In the genomic region with DNA sequence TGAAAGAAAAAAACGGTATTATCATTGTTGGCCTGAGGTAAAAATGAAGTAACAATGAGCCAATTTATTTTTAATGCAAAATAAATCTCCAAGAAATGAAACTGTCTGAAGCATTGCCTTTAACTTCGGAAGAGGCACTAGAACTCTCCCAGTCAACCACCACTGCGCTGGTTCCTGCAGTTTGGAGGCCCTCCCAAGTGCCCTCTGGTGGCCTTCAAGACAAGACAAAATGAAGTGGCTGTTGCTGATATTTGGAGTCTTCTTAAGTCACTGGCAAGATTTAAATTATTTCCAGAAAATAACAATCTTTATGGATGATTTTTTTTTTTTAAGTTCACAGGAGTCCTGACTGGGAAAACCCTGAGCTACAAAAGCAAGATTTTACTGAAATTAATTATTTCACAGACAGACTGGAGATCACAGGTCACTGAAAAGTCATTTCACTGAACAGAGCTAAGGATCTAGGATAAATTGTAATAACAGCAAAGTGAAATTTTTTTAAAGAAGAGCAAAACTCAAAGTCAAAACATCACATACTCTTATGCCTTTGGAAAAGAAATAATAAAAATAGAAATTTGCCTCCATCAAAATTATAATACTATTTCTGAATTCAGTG, we compare ENCODE assay signal across 8 cellular contexts. TPM values are rescaled to one million over a fixed set of nuclear protein-coding genes. Genes with fewer than 3 reads are reported as not detected.
DNase-seq lines count a peak whose midpoint lies in the region; ATAC-seq and TF ChIP-seq lines count a peak whose summit lies in the region.

No MANE protein-coding gene starts in this region.

- no peaks in the 10 kb centered on the region for H3K27me3 ChIP-seq in CD4-positive, CD25-positive, alpha-beta regulatory T cell (ENCODE audit: control insufficient read depth, insufficient read depth, low read length)
- no peaks in the 10 kb centered on the region for H3K27me3 ChIP-seq in H7 (ENCODE audit: control insufficient read depth, insufficient read depth, low read length)
- H3K27me3 ChIP-seq in left ventricle myocardium inferior (ENCODE audit: low read depth) = no peaks in the 10 kb centered on the region

- DNase-seq in CD4-positive, CD25-positive, alpha-beta regulatory T cell = peak in 2 of 3 donors; percentile 12 to 59
- peak; percentile 51 for DNase-seq in H7
- DNase-seq in NCI-H82 treated with DMSO at 0.1 percent for 48 hours (lab: John Stamatoyannopoulos, UW; ENCODE audit: unreplicated experiment) = peak; percentile 33
- DNase-seq in activated naive CD8-positive, alpha-beta T cell treated with anti-CD3 and anti-CD28 coated beads, Interleukin-2, amount 10 ng/mL, durations not matched to agents 7 days and 5 days = peak; percentile 34
- peak; percentile 54 for DNase-seq in left ventricle myocardium inferior
- DNase-seq in retinal pigment epithelial cell (ENCODE audit: low read depth) = no peak
- no peak for DNase-seq in GOT3 (lab: John Stamatoyannopoulos, UW)

- H3K36me3 Mint-ChIP-seq in CD4-positive, CD25-positive, alpha-beta regulatory T cell = peaks cover 60% of the 10 kb centered on the region
- peaks cover 27% of the 10 kb centered on the region for H3K36me3 Mint-ChIP-seq in activated naive CD8-positive, alpha-beta T cell treated with anti-CD3 and anti-CD28 coated beads, Interleukin-2, amount 10 ng/mL, durations not matched to agents 7 days and 5 days

- no peak overlapping the region for H3K4me3 ChIP-seq in CD4-positive, CD25-positive, alpha-beta regulatory T cell (ENCODE audit: low read depth, low read length)
- no peak overlapping the region for H3K4me3 ChIP-seq in H7 (ENCODE audit: insufficient read depth, low read depth, low read length)
- H3K4me3 ChIP-seq in left ventricle myocardium inferior = no peak overlapping the region
- H3K4me3 ChIP-seq in retinal pigment epithelial cell (ENCODE audit: low read length) = no peak overlapping the region

- no peak overlapping the region for H3K4me3 Mint-ChIP-seq in CD4-positive, CD25-positive, alpha-beta regulatory T cell
- no peak overlapping the region for H3K4me3 Mint-ChIP-seq in activated naive CD8-positive, alpha-beta T cell treated with anti-CD3 and anti-CD28 coated beads, Interleukin-2, amount 10 ng/mL, durations not matched to agents 7 days and 5 days

- POLR2A ChIA-PET in activated naive CD8-positive, alpha-beta T cell treated with anti-CD3 and anti-CD28 coated beads, Interleukin-2, amount 10 ng/mL, durations not matched to agents 7 days and 5 days (lab: Charles Lee) = no interaction called here

- H3K4me1 ChIP-seq in CD4-positive, CD25-positive, alpha-beta regulatory T cell (ENCODE audit: control insufficient read depth, insufficient read depth, low read length, poor library complexity, severe bottlenecking) = no peaks in the 10 kb centered on the region
- peaks cover 49% of the 10 kb centered on the region for H3K4me1 ChIP-seq in left ventricle myocardium inferior

- peaks cover 64% of the 10 kb centered on the region for H3K36me3 ChIP-seq in CD4-positive, CD25-positive, alpha-beta regulatory T cell (ENCODE audit: control insufficient read depth, insufficient read depth, low read length)
- H3K36me3 ChIP-seq in H7 (replicated peaks; ENCODE audit: control insufficient read depth, insufficient read depth, low read length) (peaks cover 22% of the 10 kb centered on the region), left ventricle myocardium inferior (peaks cover 42% of the 10 kb centered on the region)

- no peak for ATAC-seq in CD4-positive, CD25-positive, alpha-beta regulatory T cell (ENCODE audit: low read depth in 2 of 2)
- ATAC-seq in activated naive CD8-positive, alpha-beta T cell treated with anti-CD3 and anti-CD28 coated beads, Interleukin-2, amount 10 ng/mL, durations not matched to agents 7 days and 5 days (ENCODE audit: low read depth) = no peak
- ATAC-seq in HG03432 (IDR thresholded peaks at IDR 0.05; ENCODE audit: unreplicated experiment) = no peak

- H3K9me3 Mint-ChIP-seq in CD4-positive, CD25-positive, alpha-beta regulatory T cell = no peaks in the 10 kb centered on the region
- no peaks in the 10 kb centered on the region for H3K9me3 Mint-ChIP-seq in activated naive CD8-positive, alpha-beta T cell treated with anti-CD3 and anti-CD28 coated beads, Interleukin-2, amount 10 ng/mL, durations not matched to agents 7 days and 5 days

- no peak overlapping the region for H3K27ac ChIP-seq in CD4-positive, CD25-positive, alpha-beta regulatory T cell (ENCODE audit: insufficient read depth, low read length, poor library complexity, severe bottlenecking)
- no peak overlapping the region for H3K27ac ChIP-seq in left ventricle myocardium inferior (replicated peaks)

- no peaks in the 10 kb centered on the region for H3K9me3 ChIP-seq in CD4-positive, CD25-positive, alpha-beta regulatory T cell (ENCODE audit: control insufficient read depth in 2 of 2, low read length in 2 of 2)
- no peaks in the 10 kb centered on the region for H3K9me3 ChIP-seq in left ventricle myocardium inferior (replicated peaks)

- H3K27ac Mint-ChIP-seq in CD4-positive, CD25-positive, alpha-beta regulatory T cell = no peak overlapping the region
- H3K27ac Mint-ChIP-seq in activated naive CD8-positive, alpha-beta T cell treated with anti-CD3 and anti-CD28 coated beads, Interleukin-2, amount 10 ng/mL, durations not matched to agents 7 days and 5 days = no peak overlapping the region

- TF ChIP-seq CTCF in left ventricle myocardium inferior (IDR thresholded peaks at IDR 0.05; ENCODE audit: borderline replicate concordance) (peak; percentile 84), retinal pigment epithelial cell (conservative IDR thresholded peaks at IDR 0.05; ENCODE audit: low read depth, low read length) (peak; percentile 53)

- peaks cover 20 to 32% (median 25%) of the 10 kb centered on the region in 4 donors for H3K4me1 Mint-ChIP-seq in CD4-positive, CD25-positive, alpha-beta regulatory T cell
- H3K4me1 Mint-ChIP-seq in activated naive CD8-positive, alpha-beta T cell treated with anti-CD3 and anti-CD28 coated beads, Interleukin-2, amount 10 ng/mL, durations not matched to agents 7 days and 5 days = peaks cover 11% of the 10 kb centered on the region

- no peaks in the 10 kb centered on the region for H3K27me3 Mint-ChIP-seq in CD4-positive, CD25-positive, alpha-beta regulatory T cell
- no peaks in the 10 kb centered on the region for H3K27me3 Mint-ChIP-seq in activated naive CD8-positive, alpha-beta T cell treated with anti-CD3 and anti-CD28 coated beads, Interleukin-2, amount 10 ng/mL, durations not matched to agents 7 days and 5 days

- intact Hi-C loops in left ventricle myocardium inferior (cut with micrococcal nuclease) = no loop called here

RNA-seq across cellular contexts. Expression of a gene that starts 58.2 kb away (rescaled TPM):
- 52.0 TPM for total RNA-seq in CD4-positive, CD25-positive, alpha-beta regulatory T cell
- 10 to 100 TPM; 12.4 to 15.7 (median 12.9) TPM for polyA plus RNA-seq in CD4-positive, CD25-positive, alpha-beta regulatory T cell
- total RNA-seq in H7 (2014; rRNA removed; shearing (Covaris generic)) = 39.7 and 68.8 TPM in 2 replicates
- 10 to 100 TPM; 62.7 to 65.5 TPM for total RNA-seq in activated naive CD8-positive, alpha-beta T cell treated with anti-CD3 and anti-CD28 coated beads, Interleukin-2, amount 10 ng/mL, durations not matched to agents 7 days and 5 days
- total RNA-seq in left ventricle myocardium inferior = 22.1 TPM

Comparison
In these comparisons a context has a peak if more than half of its experiments do, and no peak if none do; other contexts are left out.
1. DNase-seq: peak in CD4-positive, CD25-positive, alpha-beta regulatory T cell (2 of 3), H7 (single experiment), NCI-H82 treated with DMSO at 0.1 percent for 48 hours (single experiment), activated naive CD8-positive, alpha-beta T cell treated with anti-CD3 and anti-CD28 coated beads, Interleukin-2, amount 10 ng/mL, durations not matched to agents 7 days and 5 days (single experiment) and left ventricle myocardium inferior (single experiment); none in retinal pigment epithelial cell (single experiment) and GOT3 (single experiment).